ENCODE assay signal across 31 cellular contexts in the genomic region with DNA sequence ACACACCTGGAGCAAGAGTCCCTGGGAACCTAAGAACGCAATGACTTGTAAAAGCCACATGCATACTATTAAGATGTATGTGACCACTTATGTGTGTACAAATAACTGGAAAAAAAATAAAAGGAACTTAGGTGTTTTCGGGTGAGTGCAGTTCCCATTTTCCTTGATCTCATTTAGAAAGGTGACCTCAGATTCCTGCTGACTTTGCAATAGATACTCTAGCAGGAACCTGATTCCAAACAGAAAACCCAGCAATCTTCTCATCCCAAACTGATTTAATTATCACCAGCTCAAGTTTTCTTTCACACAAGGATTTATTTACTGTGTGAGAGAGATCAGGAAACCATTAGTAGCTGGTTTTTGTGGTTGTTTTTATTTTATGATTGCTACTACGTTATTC.
"Had no signal": no experiment of that assay in that cellular context is flagged by ENCODE, and none has a peak within 500 bp of the region (broad histone marks: within the 10 kb centered on the region; RNA-seq: fewer than 3 reads in every experiment).

No MANE protein-coding gene starts in this region.

- H3K27me3 ChIP-seq: SJCRH30 had no signal

- H3K36me3 ChIP-seq: SJCRH30 had no signal

- H3K4me3 ChIP-seq: PC-9, SJCRH30, SK-N-MC had no signal

- FAIRE-seq: RCC 7860 had no signal

- H3K27ac ChIP-seq: PC-9, RWPE1, SJCRH30, SK-N-MC had no signal

- H2AFZ ChIP-seq: PC-9 had no signal

- DNase-seq: Karpas-422, KG1, NCI-H1048, NCI-H1092 treated with DMSO at 0.1 percent for 48 hours, NCI-H1105 treated with DMSO at 0.1 percent for 48 hours, NCI-H1436, NCI-H146, NCI-H1694, NCI-H187 treated with DMSO at 0.1 percent for 48 hours, NCI-H2029, NCI-H2081, NCI-H2171 treated with DMSO at 0.1 percent for 48 hours, NCI-H2227 treated with DMSO at 0.1 percent for 48 hours, NCI-H345, NCI-H446 treated with DMSO at 0.1 percent for 48 hours, NCI-H510A, NCI-H524, NCI-H526, NCI-H69, NCI-H748 treated with DMSO at 0.1 percent for 48 hours, SHP77, SIG-M5, SJCRH30, SW 1271 had no signal

- H3K4me1 ChIP-seq: SJCRH30 had no signal

- H3K4me2 ChIP-seq: PC-9 had no signal

- ATAC-seq: Panc1, Right ventricle myocardium inferior, SK-N-SH treated with all-trans-retinoic acid at 6 μM for 48 hours had no signal
